9 cellular contexts compared by ENCODE assay signal in genomic region chr14:26595922-26596721, GRCh38. TPM values are rescaled to one million over a fixed set of nuclear protein-coding genes. Genes with fewer than 3 reads are reported as not detected.
DNase-seq lines count a peak whose midpoint lies in the region; ATAC-seq and TF ChIP-seq lines count a peak whose summit lies in the region.
"Had no signal": no experiment of that assay in that cellular context is flagged by ENCODE, and none has a peak within 500 bp of the region (broad histone marks: within the 10 kb centered on the region; RNA-seq: fewer than 3 reads in every experiment).

No MANE protein-coding gene starts in this region.

- TF ChIP-seq POLR2A in transverse colon (IDR thresholded peaks at IDR 0.05) = no peak
- no peak for TF ChIP-seq POLR2A in GM18505 (IDR thresholded peaks at IDR 0.05; ENCODE audit: borderline replicate concordance, extremely low read depth, insufficient read depth, insufficient read length)

- H3K14ac ChIP-seq in mesenchymal stem cell (ENCODE audit: low read length in 2 of 2) = no peak overlapping the region

- WGBS in mesenchymal stem cell = 12% methylated on average over 9 of the region's 15 CpGs
- WGBS in transverse colon (ENCODE audit: low coverage in 1 of 2), 2 donors = 23 to 36% methylated on average over 15 of the region's 15 CpGs

- H3K27me3 ChIP-seq in mesenchymal stem cell (ENCODE audit: control insufficient read depth in 1 of 2, insufficient read depth in 1 of 2, low read length in 2 of 2) = no peaks in the 10 kb centered on the region
- H3K27me3 ChIP-seq in transverse colon = no peaks in the 10 kb centered on the region

- no peak overlapping the region for H2AK5ac ChIP-seq in mesenchymal stem cell (ENCODE audit: low read length, severe bottlenecking)

- no peak overlapping the region for H3K27ac Mint-ChIP-seq in T-helper 2 cell treated with Interferon-gamma antibody and Interleukin-4, amounts not matched to agents 5 μg/mL and 100 μg/mL, for 36 hours
- peak overlapping the region; percentile 99 for H3K27ac Mint-ChIP-seq in brain

- no peak overlapping the region for H2BK15ac ChIP-seq in mesenchymal stem cell (ENCODE audit: low read depth, poor library complexity, severe bottlenecking)

- H2BK12ac ChIP-seq in mesenchymal stem cell (ENCODE audit: low read length in 2 of 2) = no peak overlapping the region

- no peak overlapping the region for H3K18ac ChIP-seq in mesenchymal stem cell (ENCODE audit: low read depth in 1 of 2, low read length in 2 of 2)

- H3K36me3 ChIP-seq in mesenchymal stem cell (ENCODE audit: control insufficient read depth in 1 of 2, insufficient read depth in 2 of 2, low read depth in 1 of 2, low read length in 2 of 2) = peaks cover 0 to 3% of the 10 kb centered on the region in 2 experiments
- H3K36me3 ChIP-seq in transverse colon = no peaks in the 10 kb centered on the region

- H3K27me3 Mint-ChIP-seq in T-helper 2 cell treated with Interferon-gamma antibody and Interleukin-4, amounts not matched to agents 5 μg/mL and 100 μg/mL, for 36 hours (ENCODE audit: low read depth) = peaks cover 21% of the 10 kb centered on the region
- H3K27me3 Mint-ChIP-seq in brain = peaks cover 21% of the 10 kb centered on the region

- H3K9me3 ChIP-seq in mesenchymal stem cell (ENCODE audit: control insufficient read depth, low read length) (no peaks in the 10 kb centered on the region), transverse colon (no peaks in the 10 kb centered on the region)

- H3K36me3 Mint-ChIP-seq in T-helper 2 cell treated with Interferon-gamma antibody and Interleukin-4, amounts not matched to agents 5 μg/mL and 100 μg/mL, for 36 hours (ENCODE audit: low read depth) = no peaks in the 10 kb centered on the region
- peaks cover 6% of the 10 kb centered on the region for H3K36me3 Mint-ChIP-seq in brain

- no peak overlapping the region for H3K23ac ChIP-seq in mesenchymal stem cell (ENCODE audit: low read length in 2 of 2)

- intact Hi-C loops in transverse colon (cut with DNase I; ENCODE audit: low total_unique reads) = no loop called here

- H2BK5ac ChIP-seq in mesenchymal stem cell (ENCODE audit: low read depth, low read length, poor library complexity, severe bottlenecking) = no peak overlapping the region

- TF ChIP-seq CTCF in brain (conservative IDR thresholded peaks at IDR 0.05) = no peak
- TF ChIP-seq CTCF in transverse colon (IDR thresholded peaks at IDR 0.05) = no peak

- H4K91ac ChIP-seq in mesenchymal stem cell (ENCODE audit: low read length) = no peak overlapping the region

- H3K79me1 ChIP-seq in mesenchymal stem cell (replicated peaks; ENCODE audit: low read length, poor library complexity, severe bottlenecking) = peaks cover 1% of the 10 kb centered on the region

- no peak for TF ChIP-seq EP300 in transverse colon (IDR thresholded peaks at IDR 0.05; ENCODE audit: low read depth)

- peaks cover 2% of the 10 kb centered on the region for H3K4me1 Mint-ChIP-seq in T-helper 2 cell treated with Interferon-gamma antibody and Interleukin-4, amounts not matched to agents 5 μg/mL and 100 μg/mL, for 36 hours (ENCODE audit: low read depth)
- H3K4me1 Mint-ChIP-seq in brain = peaks cover 60% of the 10 kb centered on the region

- peak overlapping the region; percentile 63 for H3K4me2 ChIP-seq in mesenchymal stem cell (ENCODE audit: low read length, poor library complexity, severe bottlenecking)

- no peak overlapping the region for H2BK120ac ChIP-seq in mesenchymal stem cell (ENCODE audit: low read depth, low read length)

- no peak for ATAC-seq in GM19035 (IDR thresholded peaks at IDR 0.05; ENCODE audit: unreplicated experiment)
- no peak for ATAC-seq in GM18505 (IDR thresholded peaks at IDR 0.05; ENCODE audit: unreplicated experiment)

- H4K8ac ChIP-seq in mesenchymal stem cell (ENCODE audit: low read length) = no peak overlapping the region

- H3K9me3 Mint-ChIP-seq in T-helper 2 cell treated with Interferon-gamma antibody and Interleukin-4, amounts not matched to agents 5 μg/mL and 100 μg/mL, for 36 hours = no peaks in the 10 kb centered on the region
- peaks cover 0 to 3% (median 0%) of the 10 kb centered on the region in 5 experiments for H3K9me3 Mint-ChIP-seq in brain

- DNase-seq in T-helper 2 cell treated with Interferon-gamma antibody and Interleukin-4, amounts not matched to agents 5 μg/mL and 100 μg/mL, for 36 hours (ENCODE audit: low spot score) = no peak
- DNase-seq in T-helper 2 cell (no peak), mesenchymal stem cell (peak; percentile 29), transverse colon (no peak), HEK293T (ENCODE audit: extremely low spot score) (no peak)

- peak overlapping the region; percentile 79 to 94 for H3K4me3 ChIP-seq in mesenchymal stem cell (ENCODE audit: insufficient read depth in 1 of 2, low read depth in 1 of 2, low read length in 2 of 2)
- H3K4me3 ChIP-seq in transverse colon = peak overlapping the region; percentile 63 to 74 (median 72)

- no peak overlapping the region for H2AFZ ChIP-seq in mesenchymal stem cell (ENCODE audit: low read depth, low read length)

- H3K27ac ChIP-seq in mesenchymal stem cell (ENCODE audit: low read length, poor library complexity, severe bottlenecking) = no peak overlapping the region
- H3K27ac ChIP-seq in transverse colon = peak overlapping the region; percentile 87 to 95 (median 92)

- in situ Hi-C loops in transverse colon (cut with MboI; ENCODE audit: low pct_ligation_motif_present in 1 of 4, low pct_unique_long_range_greater_than_20kb in 1 of 4, low sequenced_read_pairs in 3 of 4) = no loop called here

- CTCF ChIA-PET in HEK293T (lab: Yijun Ruan, JAX) = no interaction called here

- POLR2A ChIA-PET in HEK293T (lab: Yijun Ruan, JAX) = no interaction called here

- H3K4ac ChIP-seq in mesenchymal stem cell (ENCODE audit: low read depth in 1 of 2, low read length in 2 of 2) = no peak overlapping the region

- peak overlapping the region; percentile 90 for H3K9ac ChIP-seq in mesenchymal stem cell (ENCODE audit: low read length)

- H3K4me1 ChIP-seq in mesenchymal stem cell (ENCODE audit: control insufficient read depth, insufficient read depth, low read depth, low read length) (no peaks in the 10 kb centered on the region), transverse colon (peaks cover 0 to 3% (median 1%) of the 10 kb centered on the region in 4 donors)

- H3K4me3 Mint-ChIP-seq in T-helper 2 cell treated with Interferon-gamma antibody and Interleukin-4, amounts not matched to agents 5 μg/mL and 100 μg/mL, for 36 hours = peak overlapping the region; percentile 51
- H3K4me3 Mint-ChIP-seq in brain = peak overlapping the region; percentile 96 to 100 (median 99)

TF ChIP-seq in HEK293T, 16 proteins besides CTCF, POLR2A, EP300 and RAD21:
- TF ChIP-seq FOXM1 (IDR thresholded peaks at IDR 0.05; ENCODE audit: borderline replicate concordance) (no peak), ELF4 (IDR thresholded peaks at IDR 0.05) (no peak), LEF1 (IDR thresholded peaks at IDR 0.05; ENCODE audit: borderline replicate concordance) (no peak)

RNA-seq across cellular contexts. Expression of gene NOVA1, which starts 1.7 kb away (rescaled TPM):
- polyA plus RNA-seq in brain (ENCODE audit: insufficient read depth, low read depth, low replicate concordance) = 27.6 TPM
- polyA plus RNA-seq in mesenchymal stem cell (2013, experiment 1 of 2) = 8.4 TPM
- 8.1 TPM for polyA plus RNA-seq in mesenchymal stem cell (2013, experiment 2 of 2)
- 10 to 100 TPM in 1 of 4 donors, 1 to 10 TPM in 3; 3.1 to 20.2 (median 6.2) TPM for total RNA-seq in transverse colon
- polyA plus RNA-seq: keratinocyte had no signal
